Comparison of ENCODE assay signal across 8 cellular contexts in genomic region chr7:113118074-113118959, GRCh38. TPM values are rescaled to one million over a fixed set of nuclear protein-coding genes. Genes with fewer than 3 reads are reported as not detected.
A peak's percentile ranks its signal among the peaks of the same experiment; 100 is the strongest.
DNase-seq lines count a peak whose midpoint lies in the region; ATAC-seq and TF ChIP-seq lines count a peak whose summit lies in the region.

A gene with protein sequence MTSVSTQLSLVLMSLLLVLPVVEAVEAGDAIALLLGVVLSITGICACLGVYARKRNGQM (minus strand): TSS chr7:113118554. CDS start chr7:113117578, 976 bp downstream.

- H3K36me3 Mint-ChIP-seq in T-cell = peaks cover 13% of the 10 kb centered on the region

- peaks cover 0 to 35% (median 6%) of the 10 kb centered on the region in 9 donors for H3K36me3 ChIP-seq in heart right ventricle
- peaks cover 10% of the 10 kb centered on the region for H3K36me3 ChIP-seq in upper lobe of right lung

- H3K27me3 Mint-ChIP-seq in T-cell = no peaks in the 10 kb centered on the region

- H3K27me3 ChIP-seq in heart right ventricle (no peaks in the 10 kb centered on the region), upper lobe of right lung (no peaks in the 10 kb centered on the region)

- intact Hi-C loops in heart right ventricle (cut with DNase I) (loop anchor here in 5 of 10 donors (1.0 to 10.0 kb wide), 4 partner anchors 176 to 334 kb away; partner anchors contain the start of gene TMEM168 (in 1 of the 5)), posterior vena cava (cut with DNase I) (no loop called here), upper lobe of right lung (cut with DNase I) (no loop called here)

- CTCF ChIA-PET in T-cell (lab: Charles Lee) = interaction anchor here in 1 of 2 donors (0.6 kb wide), 2 partner anchors 21 to 43 kb away, joined by 3 to 6 read pairs; no protein-coding TSS in a partner anchor

- peak within 1 kb of the TSS; percentile 96 to 98 for H3K27ac Mint-ChIP-seq in T-cell

- peak; percentile 63 for DNase-seq in NCI-H1436 treated with DMSO at 0.1 percent for 48 hours (lab: John Stamatoyannopoulos, UW)
- DNase-seq in T-cell = peak; percentile 74 to 92 (median 85)
- DNase-seq in heart right ventricle = peak; percentile 90 to 95
- peak; percentile 97 for DNase-seq in posterior vena cava (ENCODE audit: low spot score)
- peak; percentile 95 for DNase-seq in upper lobe of right lung

- H3K4me3 ChIP-seq in GM12875 (ENCODE audit: low read depth, low read length) = peak within 1 kb of the TSS; percentile 55
- peak within 1 kb of the TSS; percentile 36 to 76 (median 62) for H3K4me3 ChIP-seq in heart right ventricle
- peak within 1 kb of the TSS; percentile 76 for H3K4me3 ChIP-seq in upper lobe of right lung

- peaks cover 12 to 23% (median 20%) of the 10 kb centered on the region in 3 donors for H3K4me1 Mint-ChIP-seq in T-cell

- WGBS in adipose tissue, 3 donors = 0 to 1% (median 1%) methylated on average over 35 of the region's 35 CpGs
- 0 to 1% methylated on average over 35 of the region's 35 CpGs for WGBS in heart right ventricle, 2 donors

- peak within 1 kb of the TSS; percentile 81 to 99 (median 94) for H3K4me3 Mint-ChIP-seq in T-cell

- peaks cover 0 to 36% (median 10%) of the 10 kb centered on the region in 9 donors for H3K4me1 ChIP-seq in heart right ventricle
- H3K4me1 ChIP-seq in upper lobe of right lung = peaks cover 4% of the 10 kb centered on the region

- H3K9me3 Mint-ChIP-seq in T-cell = no peaks in the 10 kb centered on the region

- POLR2A ChIA-PET in T-cell (lab: Charles Lee) = interaction anchor here in 1 of 2 donors (0.6 kb wide), 1 partner anchor 178 kb away, joined by 4 read pairs; no protein-coding TSS in a partner anchor

- ATAC-seq in HG02798 (IDR thresholded peaks at IDR 0.05; ENCODE audit: poor library complexity, unreplicated experiment) = peak; percentile 100
- ATAC-seq in T-cell (replicated peaks in 1 of 4) = peak; percentile 100
- ATAC-seq in heart right ventricle = peak; percentile 99 to 100 (median 100)
- ATAC-seq in upper lobe of right lung = peak; percentile 100

- TF ChIP-seq CTCF in GM12875 (IDR thresholded peaks at IDR 0.05; ENCODE audit: borderline replicate concordance, insufficient read depth, low read depth, low read length) = no peak
- peak in 1 of 9 donors; percentile 15 for TF ChIP-seq CTCF in heart right ventricle (IDR thresholded peaks at IDR 0.05)
- peak; percentile 7 for TF ChIP-seq CTCF in upper lobe of right lung (IDR thresholded peaks at IDR 0.05)

- no peaks in the 10 kb centered on the region for H3K9me3 ChIP-seq in heart right ventricle
- no peaks in the 10 kb centered on the region for H3K9me3 ChIP-seq in upper lobe of right lung

- no peak within 1 kb of the TSS for H3K27ac ChIP-seq in adipose tissue (ENCODE audit: low read depth, low read length)
- peak within 1 kb of the TSS; percentile 65 to 90 (median 80) for H3K27ac ChIP-seq in heart right ventricle
- H3K27ac ChIP-seq in upper lobe of right lung = peak within 1 kb of the TSS; percentile 83

RNA-seq across cellular contexts. Expression of the gene that starts here (rescaled TPM):
- total RNA-seq in T-cell (10 to 100 TPM; 11.1 to 17.3 (median 16.5) TPM), heart right ventricle (100 to 1,000 TPM in 9 of 10 donors, 10 to 100 TPM in 1; 87.2 to 190 (median 164) TPM), posterior vena cava (10 to 100 TPM; 47.9 TPM), upper lobe of right lung (48.5 TPM)
- polyA plus RNA-seq in adipose tissue (10 to 100 TPM; 21.0 to 86.1 (median 31.8) TPM), heart right ventricle (100 to 1,000 TPM in 1 of 2 donors, 10 to 100 TPM in 1; 77.0 to 411 TPM)
